In genomic region chr12:46357438-46358324, GRCh38 we compare ENCODE assay signal across 1 cellular context.
A peak's percentile ranks its signal among the peaks of the same experiment; 100 is the strongest.
TF ChIP-seq lines count a peak whose summit lies in the region.

No MANE protein-coding gene starts in this region.

TF ChIP-seq in IMR-90, 13 proteins besides CTCF, POLR2A, EP300 and RAD21:
- TF ChIP-seq ELK1 (IDR thresholded peaks at IDR 0.05; ENCODE audit: borderline replicate concordance, low read depth, low read length) (no peak), MAZ (IDR thresholded peaks at IDR 0.05; ENCODE audit: borderline replicate concordance, low read depth, low read length) (no peak), CEBPB (IDR thresholded peaks at IDR 0.05; ENCODE audit: low read depth, low read length) (0 out of 2 replicates have a peak, but pooled peaks have one; percentile 42), FOS (IDR thresholded peaks at IDR 0.05; ENCODE audit: low read depth, low read length) (no peak), MAFK (IDR thresholded peaks at IDR 0.05; ENCODE audit: low read depth, low read length) (no peak), SMC3 (IDR thresholded peaks at IDR 0.05; ENCODE audit: low read depth, low read length) (peak; percentile 6; the same call in 1 of the 2 replicates), USF2 (IDR thresholded peaks at IDR 0.05; ENCODE audit: low read depth, low read length) (no peak), BHLHE40 (IDR thresholded peaks at IDR 0.05; ENCODE audit: low read depth, low read length) (peak; percentile 87), MXI1 (IDR thresholded peaks at IDR 0.05; ENCODE audit: borderline replicate concordance, low read depth, low read length) (no peak)
